In the genomic region with DNA sequence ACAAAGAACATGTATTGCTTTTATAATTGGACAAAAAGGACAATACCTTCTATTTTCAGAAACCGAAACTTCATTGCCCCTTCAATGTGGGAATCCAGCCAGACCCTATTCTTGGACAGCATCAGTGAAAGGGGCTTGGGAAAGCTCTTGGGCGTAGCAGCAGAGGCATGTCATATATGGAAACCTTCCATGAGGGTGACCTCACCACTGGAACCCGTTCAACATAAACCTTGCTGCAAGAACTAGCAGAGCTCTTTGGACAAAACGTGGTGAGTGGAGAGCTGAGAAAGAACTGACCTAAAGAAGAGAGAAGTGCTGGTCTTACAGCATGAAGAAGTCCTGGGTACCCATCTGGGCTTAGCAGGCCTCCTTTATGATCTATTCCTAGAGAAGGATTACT, we compare ENCODE assay signal across 9 cellular contexts. TPM values are rescaled to one million over a fixed set of nuclear protein-coding genes. Genes with fewer than 3 reads are reported as not detected.
A peak's percentile ranks its signal among the peaks of the same experiment; 100 is the strongest.
DNase-seq lines count a peak whose midpoint lies in the region; ATAC-seq and TF ChIP-seq lines count a peak whose summit lies in the region.
"Had no signal": no experiment of that assay in that cellular context is flagged by ENCODE, and none has a peak within 500 bp of the region (broad histone marks: within the 10 kb centered on the region; RNA-seq: fewer than 3 reads in every experiment).

No MANE protein-coding gene starts in this region.

- no peak overlapping the region for H3K4me3 ChIP-seq in colonic mucosa
- no peak overlapping the region for H3K4me3 ChIP-seq in tibial nerve

- no peaks in the 10 kb centered on the region for H3K4me1 ChIP-seq in colonic mucosa
- peaks cover 0 to 13% (median 2%) of the 10 kb centered on the region in 4 donors for H3K4me1 ChIP-seq in tibial nerve

- no peak for TF ChIP-seq RAD21 in Ishikawa (IDR thresholded peaks at IDR 0.05; ENCODE audit: low read depth)

- no peak for TF ChIP-seq CTCF in colonic mucosa (IDR thresholded peaks at IDR 0.05)
- TF ChIP-seq CTCF in tibial nerve (IDR thresholded peaks at IDR 0.05), result no peak

- DNase-seq in colonic mucosa (peak; percentile 50), left colon (peak; percentile 34 to 40), tibial nerve (ENCODE audit: low spot score in 2 of 2) (peak; percentile 40 to 71), SIG-M5 treated with dmso at 0.1 percent for 504 hours (lab: John Stamatoyannopoulos, UW; ENCODE audit: unreplicated experiment) (no peak)
- DNase-seq: activated naive CD4-positive, alpha-beta T cell treated with Interleukin-2 at 50 U/mL for 16 hours had no signal

- intact Hi-C loops in colonic mucosa (cut with DNase I) (no loop called here), left colon (cut with DNase I, micrococcal nuclease) (no loop called here)

- 11 to 17% methylated on average over 4 of the region's 4 CpGs for WGBS in tibial nerve, 2 donors

- no peaks in the 10 kb centered on the region for H3K27me3 ChIP-seq in colonic mucosa
- H3K27me3 ChIP-seq in tibial nerve, result no peaks in the 10 kb centered on the region

- no peak for TF ChIP-seq POLR2A in tibial nerve (IDR thresholded peaks at IDR 0.05)

- H3K27ac ChIP-seq in colonic mucosa (no peak overlapping the region), tibial nerve (peak overlapping the region in 3 of 4 donors; percentile 15 to 82 (median 76))

- no peak overlapping the region for H3K9ac ChIP-seq in colonic mucosa (ENCODE audit: low read depth in 2 of 2, low read length in 2 of 2)

- H3K36me3 ChIP-seq in colonic mucosa (no peaks in the 10 kb centered on the region), tibial nerve (peaks cover 0 to 36% (median 0%) of the 10 kb centered on the region in 3 donors)

- peak; percentile 26 for ATAC-seq in left colon
- no peak for ATAC-seq in HG02798 (IDR thresholded peaks at IDR 0.05; ENCODE audit: poor library complexity, unreplicated experiment)
- ATAC-seq in GM18511 (IDR thresholded peaks at IDR 0.05; ENCODE audit: unreplicated experiment), result no peak
- ATAC-seq: natural killer cell treated with Interleukin-12 subunit alpha and Interleukin-12 subunit beta and Interleukin-15 and Interleukin-18, amount 100 ng/mL, for 72 hours had no signal

- TF ChIP-seq EP300 in Ishikawa (IDR thresholded peaks at IDR 0.05; ENCODE audit: borderline replicate concordance) (no peak), tibial nerve (IDR thresholded peaks at IDR 0.05) (peak in 1 of 2 donors; percentile 48)

- H3K9me3 ChIP-seq in colonic mucosa (no peaks in the 10 kb centered on the region), tibial nerve (no peaks in the 10 kb centered on the region)

TF ChIP-seq in Ishikawa, 13 proteins besides CTCF, POLR2A, EP300 and RAD21:
- TF ChIP-seq TCF12 (IDR thresholded peaks at IDR 0.05; ENCODE audit: low read depth) (no peak), NFIC (IDR thresholded peaks at IDR 0.05) (peak; percentile 46; the same call in 1 of the 2 replicates)
TF ChIP-seq in Ishikawa: peak in this region for 1.

RNA-seq across cellular contexts. Expression of gene ACTG2, which starts 22.7 kb away (rescaled TPM):
- total RNA-seq in colonic mucosa (1,000 to 10,000 TPM in 1 of 2 donors, 10 to 100 TPM in 1; 25.4 to 1,198 TPM), left colon (100 to 1,000 TPM in 1 of 2 donors, 10 to 100 TPM in 1; 14.7 to 765 TPM), tibial nerve (10 to 100 TPM in 3 of 4 donors, 1 to 10 TPM in 1; 6.3 to 20.1 (median 16.8) TPM)
- total RNA-seq: natural killer cell treated with Interleukin-12 subunit alpha and Interleukin-12 subunit beta and Interleukin-15 and Interleukin-18, amount 100 ng/mL, for 72 hours had no signal

RNA-seq across cellular contexts. Expression of gene STAMBP, which starts 41.3 kb away (rescaled TPM):
- total RNA-seq in colonic mucosa (10 to 100 TPM; 49.5 to 54.7 TPM), left colon (10 to 100 TPM; 43.1 to 52.3 TPM), tibial nerve (10 to 100 TPM; 20.7 to 47.2 (median 24.8) TPM)

RNA-seq across cellular contexts. Expression of gene DGUOK, which starts 56.6 kb away (rescaled TPM):
- total RNA-seq in colonic mucosa (10 to 100 TPM; 55.0 to 56.3 TPM), left colon (10 to 100 TPM; 47.4 to 52.6 TPM), tibial nerve (10 to 100 TPM; 36.9 to 63.9 (median 44.0) TPM)
